ENCODE assay signal across 22 cellular contexts in the genomic region with DNA sequence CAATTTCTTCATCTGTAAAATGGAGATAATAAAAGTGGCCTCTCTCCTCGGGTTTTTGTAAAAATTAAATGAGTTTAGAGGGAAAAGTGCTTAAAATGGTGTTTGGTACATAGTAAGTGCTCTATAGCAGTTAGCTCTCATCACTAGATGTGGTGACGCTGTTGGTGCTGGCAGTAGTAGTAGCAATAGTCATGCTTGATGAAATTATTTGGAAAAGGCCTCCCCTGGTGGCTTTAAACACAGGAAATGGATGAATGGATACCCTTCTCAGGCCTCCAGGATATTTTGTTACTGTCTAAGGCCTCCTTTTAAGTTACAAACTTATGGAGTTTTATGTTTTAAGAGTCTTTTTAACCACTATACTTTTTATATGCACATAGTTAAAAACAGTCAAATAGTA.
DNase-seq lines count a peak whose midpoint lies in the region; ATAC-seq and TF ChIP-seq lines count a peak whose summit lies in the region.
"Had no signal": no experiment of that assay in that cellular context is flagged by ENCODE, and none has a peak within 500 bp of the region (broad histone marks: within the 10 kb centered on the region; RNA-seq: fewer than 3 reads in every experiment).

No MANE protein-coding gene starts in this region.

- no peaks in the 10 kb centered on the region for H3K9me3 Mint-ChIP-seq in MCF 10A (ENCODE audit: unreplicated experiment)
- no peaks in the 10 kb centered on the region for H3K9me3 Mint-ChIP-seq in nephron
- H3K9me3 Mint-ChIP-seq in stimulated activated effector memory CD8-positive, alpha-beta T cell treated with anti-CD3 and anti-CD28 coated beads, Interleukin-12 subunit alpha, Interleukin-12 subunit beta, amount 100 ng/mL, for 72 hours, result no peaks in the 10 kb centered on the region

- H3K27me3 ChIP-seq in breast epithelium (no peaks in the 10 kb centered on the region), tibial artery (no peaks in the 10 kb centered on the region)

- intact Hi-C loops in MCF 10A (cut with micrococcal nuclease) (no loop called here), breast epithelium (cut with DNase I; ENCODE audit: low total_unique reads) (no loop called here), tibial artery (cut with DNase I; ENCODE audit: low total_unique reads) (no loop called here)

- TF ChIP-seq POLR2A in breast epithelium (IDR thresholded peaks at IDR 0.05), result no peak

- CTCF ChIA-PET in MCF 10A (lab: Yijun Ruan, JAX), result interaction anchor here (1.3 kb wide), 2 partner anchors 156 to 281 kb away, joined by 4 to 5 read pairs; no protein-coding TSS in a partner anchor

- H3K27ac Mint-ChIP-seq in MCF 10A (ENCODE audit: low read depth, unreplicated experiment), result peak overlapping the region; percentile 90
- peak overlapping the region; percentile 23 to 83 (median 30) for H3K27ac Mint-ChIP-seq in nephron
- H3K27ac Mint-ChIP-seq in stimulated activated effector memory CD8-positive, alpha-beta T cell treated with anti-CD3 and anti-CD28 coated beads, Interleukin-12 subunit alpha, Interleukin-12 subunit beta, amount 100 ng/mL, for 72 hours, result no peak overlapping the region
- H3K27ac Mint-ChIP-seq: B cell, IgD-negative memory B cell had no signal

- TF ChIP-seq CTCF in MCF 10A (IDR thresholded peaks at IDR 0.05; ENCODE audit: unreplicated experiment) (no peak), breast epithelium (IDR thresholded peaks at IDR 0.05) (no peak), epithelial cell of esophagus (IDR thresholded peaks at IDR 0.05; ENCODE audit: insufficient read depth, low read depth, low read length, missing control alignments) (no peak), nephron (IDR thresholded peaks at IDR 0.05; ENCODE audit: unreplicated experiment in 3 of 3) (no peak), tibial artery (IDR thresholded peaks at IDR 0.05) (no peak)

- DNase-seq in MCF 10A (ENCODE audit: unreplicated experiment), result no peak
- no peak for DNase-seq in breast epithelium (ENCODE audit: low spot score in 2 of 2)
- peak; percentile 36 for DNase-seq in epithelial cell of esophagus (ENCODE audit: low read depth)
- no peak for DNase-seq in tibial artery
- no peak for DNase-seq in stimulated activated effector memory CD8-positive, alpha-beta T cell treated with anti-CD3 and anti-CD28 coated beads, Interleukin-12 subunit alpha, Interleukin-12 subunit beta, amount 100 ng/mL, for 72 hours (ENCODE audit: low spot score in 2 of 2)
- DNase-seq in activated T-cell treated with anti-CD3 and anti-CD28 coated beads for 4 hours, result no peak
- DNase-seq: DMS79 treated with DMSO at 0.1 percent for 48 hours, H7, Kasumi-1, MM.1S, NCI-H1105, NCI-H1694 treated with DMSO at 0.1 percent for 48 hours, NCI-H510A, NCI-H774, OCI-M1, RPMI8226, SIG-M5 had no signal

- H3K9me3 ChIP-seq in breast epithelium (no peaks in the 10 kb centered on the region), tibial artery (no peaks in the 10 kb centered on the region)

- H3K36me3 ChIP-seq in breast epithelium, result no peaks in the 10 kb centered on the region
- peaks cover 0 to 8% (median 4%) of the 10 kb centered on the region in 3 donors for H3K36me3 ChIP-seq in tibial artery

- no peak for ATAC-seq in stimulated activated effector memory CD8-positive, alpha-beta T cell treated with anti-CD3 and anti-CD28 coated beads, Interleukin-12 subunit alpha, Interleukin-12 subunit beta, amount 100 ng/mL, for 72 hours
- no peak for ATAC-seq in GM18519 (IDR thresholded peaks at IDR 0.05; ENCODE audit: low FRiP score, unreplicated experiment)

- H3K4me1 Mint-ChIP-seq in MCF 10A (ENCODE audit: insufficient read depth, unreplicated experiment) (peaks cover 37% of the 10 kb centered on the region), nephron (peaks cover 81% of the 10 kb centered on the region)
- peaks cover 13% of the 10 kb centered on the region for H3K4me1 Mint-ChIP-seq in stimulated activated effector memory CD8-positive, alpha-beta T cell treated with anti-CD3 and anti-CD28 coated beads, Interleukin-12 subunit alpha, Interleukin-12 subunit beta, amount 100 ng/mL, for 72 hours
- H3K4me1 Mint-ChIP-seq: B cell, IgD-negative memory B cell had no signal

- H3K4me3 Mint-ChIP-seq in MCF 10A (ENCODE audit: unreplicated experiment) (no peak overlapping the region), nephron (no peak overlapping the region)
- H3K4me3 Mint-ChIP-seq in stimulated activated effector memory CD8-positive, alpha-beta T cell treated with anti-CD3 and anti-CD28 coated beads, Interleukin-12 subunit alpha, Interleukin-12 subunit beta, amount 100 ng/mL, for 72 hours, result no peak overlapping the region
- H3K4me3 Mint-ChIP-seq: B cell, IgD-negative memory B cell had no signal

- BruUV-seq in MCF 10A (replicated peaks; lab: Mats Ljungman, UMichigan), result no TSS peak

- no peaks in the 10 kb centered on the region for H3K27me3 Mint-ChIP-seq in MCF 10A (ENCODE audit: insufficient read depth, unreplicated experiment)
- no peaks in the 10 kb centered on the region for H3K27me3 Mint-ChIP-seq in nephron (ENCODE audit: low read depth)

- H3K4me3 ChIP-seq in breast epithelium (no peak overlapping the region), epithelial cell of esophagus (ENCODE audit: low read length) (no peak overlapping the region), tibial artery (no peak overlapping the region)

- H3K36me3 Mint-ChIP-seq in MCF 10A (ENCODE audit: insufficient read depth, unreplicated experiment) (peaks cover 83% of the 10 kb centered on the region), nephron (ENCODE audit: low read depth) (peaks cover 48% of the 10 kb centered on the region)
- no peaks in the 10 kb centered on the region for H3K36me3 Mint-ChIP-seq in stimulated activated effector memory CD8-positive, alpha-beta T cell treated with anti-CD3 and anti-CD28 coated beads, Interleukin-12 subunit alpha, Interleukin-12 subunit beta, amount 100 ng/mL, for 72 hours

- H3K4me1 ChIP-seq in breast epithelium (peaks cover 0 to 4% of the 10 kb centered on the region in 2 donors), tibial artery (peaks cover 0 to 99% (median 67%) of the 10 kb centered on the region in 4 donors)

- H3K27ac ChIP-seq in breast epithelium (no peak overlapping the region), tibial artery (peak overlapping the region; percentile 62 to 88)
- H3K27ac ChIP-seq: 22Rv1 had no signal

- POLR2A ChIA-PET in MCF 10A (lab: Yijun Ruan, JAX), result interaction anchor here (0.6 to 1.5 kb wide), 3 partner anchors 25 to 247 kb away, joined by 3 to 5 read pairs (median 3); no protein-coding TSS in a partner anchor

Comparison
In these comparisons a context has a peak if more than half of its experiments do, and no peak if none do; other contexts are left out.
1. H3K27ac ChIP-seq: peak in tibial artery (2 of 2); none in breast epithelium (0 of 2).